ENCODE assay signal across 1 cellular context in genomic region chrX:110412971-110413726, GRCh38.
A peak's percentile ranks its signal among the peaks of the same experiment; 100 is the strongest.
TF ChIP-seq lines count a peak whose summit lies in the region.

No MANE protein-coding gene starts in this region.

TF ChIP-seq in HEK293, 187 proteins besides CTCF, POLR2A, EP300 and RAD21 (continued from another document):
- no peak for TF ChIP-seq ZSCAN30 (tag by site-specific recombination; IDR thresholded peaks at IDR 0.05)
- TF ChIP-seq ZNF132 (tag by site-specific recombination; IDR thresholded peaks at IDR 0.05; ENCODE audit: borderline replicate concordance) = no peak
- TF ChIP-seq ZNF843 (tag by site-specific recombination; IDR thresholded peaks at IDR 0.05) = no peak
- no peak for TF ChIP-seq ZNF26 (tag by site-specific recombination; IDR thresholded peaks at IDR 0.05)
- TF ChIP-seq TCF7L2 (IDR thresholded peaks at IDR 0.05; ENCODE audit: borderline replicate concordance, low read depth, low read length) = no peak
- TF ChIP-seq, protein P1, sequence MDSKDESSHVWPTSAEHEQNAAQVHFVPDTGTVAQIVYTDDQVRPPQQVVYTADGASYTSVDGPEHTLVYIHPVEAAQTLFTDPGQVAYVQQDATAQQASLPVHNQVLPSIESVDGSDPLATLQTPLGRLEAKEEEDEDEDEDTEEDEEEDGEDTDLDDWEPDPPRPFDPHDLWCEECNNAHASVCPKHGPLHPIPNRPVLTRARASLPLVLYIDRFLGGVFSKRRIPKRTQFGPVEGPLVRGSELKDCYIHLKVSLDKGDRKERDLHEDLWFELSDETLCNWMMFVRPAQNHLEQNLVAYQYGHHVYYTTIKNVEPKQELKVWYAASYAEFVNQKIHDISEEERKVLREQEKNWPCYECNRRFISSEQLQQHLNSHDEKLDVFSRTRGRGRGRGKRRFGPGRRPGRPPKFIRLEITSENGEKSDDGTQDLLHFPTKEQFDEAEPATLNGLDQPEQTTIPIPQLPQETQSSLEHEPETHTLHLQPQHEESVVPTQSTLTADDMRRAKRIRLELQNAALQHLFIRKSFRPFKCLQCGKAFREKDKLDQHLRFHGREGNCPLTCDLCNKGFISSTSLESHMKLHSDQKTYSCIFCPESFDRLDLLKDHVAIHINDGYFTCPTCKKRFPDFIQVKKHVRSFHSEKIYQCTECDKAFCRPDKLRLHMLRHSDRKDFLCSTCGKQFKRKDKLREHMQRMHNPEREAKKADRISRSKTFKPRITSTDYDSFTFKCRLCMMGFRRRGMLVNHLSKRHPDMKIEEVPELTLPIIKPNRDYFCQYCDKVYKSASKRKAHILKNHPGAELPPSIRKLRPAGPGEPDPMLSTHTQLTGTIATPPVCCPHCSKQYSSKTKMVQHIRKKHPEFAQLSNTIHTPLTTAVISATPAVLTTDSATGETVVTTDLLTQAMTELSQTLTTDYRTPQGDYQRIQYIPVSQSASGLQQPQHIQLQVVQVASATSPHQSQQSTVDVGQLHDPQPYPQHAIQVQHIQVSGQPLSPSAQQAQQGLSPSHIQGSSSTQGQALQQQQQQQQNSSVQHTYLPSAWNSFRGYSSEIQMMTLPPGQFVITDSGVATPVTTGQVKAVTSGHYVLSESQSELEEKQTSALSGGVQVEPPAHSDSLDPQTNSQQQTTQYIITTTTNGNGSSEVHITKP (tag by site-specific recombination; IDR thresholded peaks at IDR 0.05) = peak; percentile 21; the same call in 1 of the 2 replicates
- no peak for TF ChIP-seq ZFP37 (tag by site-specific recombination; IDR thresholded peaks at IDR 0.05)
- TF ChIP-seq, protein P2, sequence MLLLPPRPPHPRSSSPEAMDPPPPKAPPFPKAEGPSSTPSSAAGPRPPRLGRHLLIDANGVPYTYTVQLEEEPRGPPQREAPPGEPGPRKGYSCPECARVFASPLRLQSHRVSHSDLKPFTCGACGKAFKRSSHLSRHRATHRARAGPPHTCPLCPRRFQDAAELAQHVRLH (tag by site-specific recombination; IDR thresholded peaks at IDR 0.05) = no peak
- no peak for TF ChIP-seq ZBTB48 (tag by site-specific recombination; IDR thresholded peaks at IDR 0.05)
- no peak for TF ChIP-seq ZNF239 (tag by site-specific recombination; IDR thresholded peaks at IDR 0.05)
- no peak for TF ChIP-seq ZNF585B (tag by site-specific recombination; IDR thresholded peaks at IDR 0.05)
- no peak for TF ChIP-seq ZNF133 (tag by site-specific recombination; IDR thresholded peaks at IDR 0.05)
- TF ChIP-seq RBAK (tag by site-specific recombination; IDR thresholded peaks at IDR 0.05) = no peak
- TF ChIP-seq ZFP3 (tag by site-specific recombination; IDR thresholded peaks at IDR 0.05; ENCODE audit: low read depth) = no peak
- TF ChIP-seq EGR2 (tag by site-specific recombination; IDR thresholded peaks at IDR 0.05; ENCODE audit: low read depth) = 0 out of 2 replicates have a peak, but pooled peaks have one; percentile 46
- no peak for TF ChIP-seq OVOL3 (tag by site-specific recombination; IDR thresholded peaks at IDR 0.05)
- TF ChIP-seq ZNF529 (tag by site-specific recombination; IDR thresholded peaks at IDR 0.05; ENCODE audit: insufficient replicate concordance) = no peak
- TF ChIP-seq, protein P3, sequence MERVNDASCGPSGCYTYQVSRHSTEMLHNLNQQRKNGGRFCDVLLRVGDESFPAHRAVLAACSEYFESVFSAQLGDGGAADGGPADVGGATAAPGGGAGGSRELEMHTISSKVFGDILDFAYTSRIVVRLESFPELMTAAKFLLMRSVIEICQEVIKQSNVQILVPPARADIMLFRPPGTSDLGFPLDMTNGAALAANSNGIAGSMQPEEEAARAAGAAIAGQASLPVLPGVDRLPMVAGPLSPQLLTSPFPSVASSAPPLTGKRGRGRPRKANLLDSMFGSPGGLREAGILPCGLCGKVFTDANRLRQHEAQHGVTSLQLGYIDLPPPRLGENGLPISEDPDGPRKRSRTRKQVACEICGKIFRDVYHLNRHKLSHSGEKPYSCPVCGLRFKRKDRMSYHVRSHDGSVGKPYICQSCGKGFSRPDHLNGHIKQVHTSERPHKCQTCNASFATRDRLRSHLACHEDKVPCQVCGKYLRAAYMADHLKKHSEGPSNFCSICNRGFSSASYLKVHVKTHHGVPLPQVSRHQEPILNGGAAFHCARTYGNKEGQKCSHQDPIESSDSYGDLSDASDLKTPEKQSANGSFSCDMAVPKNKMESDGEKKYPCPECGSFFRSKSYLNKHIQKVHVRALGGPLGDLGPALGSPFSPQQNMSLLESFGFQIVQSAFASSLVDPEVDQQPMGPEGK (tag by site-specific recombination; IDR thresholded peaks at IDR 0.05) = peak; percentile 62; the same call in 1 of the 2 replicates
- TF ChIP-seq ZNF10 (tag by site-specific recombination; IDR thresholded peaks at IDR 0.05) = no peak
- TF ChIP-seq SP2 (tag by site-specific recombination; IDR thresholded peaks at IDR 0.05) = no peak
- TF ChIP-seq ZEB2 (tag by site-specific recombination; IDR thresholded peaks at IDR 0.05) = peak; percentile 42; the same call in 1 of the 2 replicates
- TF ChIP-seq, protein P4, sequence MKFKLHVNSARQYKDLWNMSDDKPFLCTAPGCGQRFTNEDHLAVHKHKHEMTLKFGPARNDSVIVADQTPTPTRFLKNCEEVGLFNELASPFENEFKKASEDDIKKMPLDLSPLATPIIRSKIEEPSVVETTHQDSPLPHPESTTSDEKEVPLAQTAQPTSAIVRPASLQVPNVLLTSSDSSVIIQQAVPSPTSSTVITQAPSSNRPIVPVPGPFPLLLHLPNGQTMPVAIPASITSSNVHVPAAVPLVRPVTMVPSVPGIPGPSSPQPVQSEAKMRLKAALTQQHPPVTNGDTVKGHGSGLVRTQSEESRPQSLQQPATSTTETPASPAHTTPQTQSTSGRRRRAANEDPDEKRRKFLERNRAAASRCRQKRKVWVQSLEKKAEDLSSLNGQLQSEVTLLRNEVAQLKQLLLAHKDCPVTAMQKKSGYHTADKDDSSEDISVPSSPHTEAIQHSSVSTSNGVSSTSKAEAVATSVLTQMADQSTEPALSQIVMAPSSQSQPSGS (tag by site-specific recombination; IDR thresholded peaks at IDR 0.05; ENCODE audit: low read depth) = no peak
- TF ChIP-seq ZNF624 (tag by site-specific recombination; IDR thresholded peaks at IDR 0.05) = no peak
- no peak for TF ChIP-seq ZNF248 (tag by site-specific recombination; IDR thresholded peaks at IDR 0.05)
- no peak for TF ChIP-seq ZNF513 (tag by site-specific recombination; IDR thresholded peaks at IDR 0.05)
- TF ChIP-seq ZNF654 (tag by site-specific recombination; IDR thresholded peaks at IDR 0.05; ENCODE audit: low read depth) = peak; percentile 92
- TF ChIP-seq ZNF639 (tag by site-specific recombination; IDR thresholded peaks at IDR 0.05) = 0 out of 2 replicates have a peak, but pooled peaks have one; percentile 49
- peak; percentile 52 for TF ChIP-seq ZXDB (tag by site-specific recombination; IDR thresholded peaks at IDR 0.05)
- TF ChIP-seq ZNF600 (tag by site-specific recombination; IDR thresholded peaks at IDR 0.05) = peak; percentile 62; the same call in 1 of the 2 replicates
- TF ChIP-seq GLI2 (tag by site-specific recombination; IDR thresholded peaks at IDR 0.05; ENCODE audit: borderline replicate concordance, low read depth) = no peak
- TF ChIP-seq ZNF660 (tag by site-specific recombination; IDR thresholded peaks at IDR 0.05) = no peak
- TF ChIP-seq ZNF169 (tag by site-specific recombination; IDR thresholded peaks at IDR 0.05) = no peak
- no peak for TF ChIP-seq ZNF416 (tag by site-specific recombination; IDR thresholded peaks at IDR 0.05)
- no peak for TF ChIP-seq ZNF561 (tag by site-specific recombination; IDR thresholded peaks at IDR 0.05; ENCODE audit: borderline replicate concordance)
- peak; percentile 94 for TF ChIP-seq ZNF2 (tag by site-specific recombination; IDR thresholded peaks at IDR 0.05)
- TF ChIP-seq ZNF184 (tag by site-specific recombination; IDR thresholded peaks at IDR 0.05) = no peak
- TF ChIP-seq ZNF426 (tag by site-specific recombination; IDR thresholded peaks at IDR 0.05) = no peak
- peak; percentile 36; the same call in 1 of the 2 replicates for TF ChIP-seq GLIS2 (tag by site-specific recombination; IDR thresholded peaks at IDR 0.05)
- TF ChIP-seq, protein P5, sequence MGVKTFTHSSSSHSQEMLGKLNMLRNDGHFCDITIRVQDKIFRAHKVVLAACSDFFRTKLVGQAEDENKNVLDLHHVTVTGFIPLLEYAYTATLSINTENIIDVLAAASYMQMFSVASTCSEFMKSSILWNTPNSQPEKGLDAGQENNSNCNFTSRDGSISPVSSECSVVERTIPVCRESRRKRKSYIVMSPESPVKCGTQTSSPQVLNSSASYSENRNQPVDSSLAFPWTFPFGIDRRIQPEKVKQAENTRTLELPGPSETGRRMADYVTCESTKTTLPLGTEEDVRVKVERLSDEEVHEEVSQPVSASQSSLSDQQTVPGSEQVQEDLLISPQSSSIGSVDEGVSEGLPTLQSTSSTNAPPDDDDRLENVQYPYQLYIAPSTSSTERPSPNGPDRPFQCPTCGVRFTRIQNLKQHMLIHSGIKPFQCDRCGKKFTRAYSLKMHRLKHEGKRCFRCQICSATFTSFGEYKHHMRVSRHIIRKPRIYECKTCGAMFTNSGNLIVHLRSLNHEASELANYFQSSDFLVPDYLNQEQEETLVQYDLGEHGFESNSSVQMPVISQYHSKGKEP (tag by site-specific recombination; IDR thresholded peaks at IDR 0.05) = no peak
- no peak for TF ChIP-seq ZNF610 (tag by site-specific recombination; IDR thresholded peaks at IDR 0.05; ENCODE audit: borderline replicate concordance)
